ENCODE assay signal across 8 cellular contexts in genomic region chr19:42283248-42284065, GRCh38. TPM values are rescaled to one million over a fixed set of nuclear protein-coding genes. Genes with fewer than 3 reads are reported as not detected.
DNase-seq lines count a peak whose midpoint lies in the region; ATAC-seq, FAIRE-seq and TF ChIP-seq lines count a peak whose summit lies in the region.

No MANE protein-coding gene starts in this region.

- H3K4me3 ChIP-seq in astrocyte (ENCODE audit: insufficient read depth, low read depth, low read length) (peak overlapping the region; percentile 50), retinal pigment epithelial cell (ENCODE audit: low read length) (peak overlapping the region; percentile 32), PC-3 (ENCODE audit: low read length) (no peak overlapping the region)

- H3K9ac ChIP-seq in astrocyte (ENCODE audit: low read length) = peak overlapping the region; percentile 79
- no peak overlapping the region for H3K9ac ChIP-seq in PC-3 (ENCODE audit: low read length)

- CTCF ChIA-PET in PC-3 (lab: Charles Lee) = no interaction called here

- peaks cover 40% of the 10 kb centered on the region for H3K4me1 Mint-ChIP-seq in T-helper 2 cell treated with Interferon-gamma antibody and Interleukin-4, amounts not matched to agents 5 μg/mL and 100 μg/mL, for 36 hours (ENCODE audit: low read depth)
- H3K4me1 Mint-ChIP-seq in astrocyte (ENCODE audit: low read depth, unreplicated experiment) = peaks cover 32% of the 10 kb centered on the region

- H3K4me1 ChIP-seq in astrocyte (ENCODE audit: insufficient read depth, low read length) (peaks cover 58% of the 10 kb centered on the region), PC-3 (ENCODE audit: insufficient read depth, low read length) (no peaks in the 10 kb centered on the region)

- no TSS peak for BruUV-seq in PC-3 (replicated peaks; lab: Mats Ljungman, UMichigan)

- H3K9me2 ChIP-seq in PC-3 (replicated peaks; ENCODE audit: low read length) = no peaks in the 10 kb centered on the region

- peak overlapping the region; percentile 83 for H3K27ac ChIP-seq in astrocyte (ENCODE audit: low read depth, low read length)
- H3K27ac ChIP-seq in PC-3 (ENCODE audit: low read length) = no peak overlapping the region

- H3K9me3 Mint-ChIP-seq in T-helper 2 cell treated with Interferon-gamma antibody and Interleukin-4, amounts not matched to agents 5 μg/mL and 100 μg/mL, for 36 hours = no peaks in the 10 kb centered on the region
- H3K9me3 Mint-ChIP-seq in astrocyte (ENCODE audit: unreplicated experiment) = peaks cover 2% of the 10 kb centered on the region

- POLR2A ChIA-PET in PC-3 (lab: Charles Lee; ENCODE audit: unreplicated experiment) = no interaction called here

- H3K79me2 ChIP-seq in astrocyte (ENCODE audit: insufficient read depth, low read length) = peaks cover 59% of the 10 kb centered on the region
- H3K79me2 ChIP-seq in PC-3 (ENCODE audit: low read length) = no peaks in the 10 kb centered on the region

- TF ChIP-seq CTCF in astrocyte (IDR thresholded peaks at IDR 0.05; ENCODE audit: insufficient read depth, low read depth, low read length) (no peak), retinal pigment epithelial cell (conservative IDR thresholded peaks at IDR 0.05; ENCODE audit: low read depth, low read length) (no peak), PC-3 (conservative IDR thresholded peaks at IDR 0.05; ENCODE audit: low read depth, low read length) (no peak)

- H3K4me2 ChIP-seq in astrocyte (ENCODE audit: low read length) (peak overlapping the region; percentile 94), PC-3 (ENCODE audit: low read length) (no peak overlapping the region)

- H2AFZ ChIP-seq in astrocyte (ENCODE audit: low read depth, low read length) (peak overlapping the region; percentile 8), PC-3 (ENCODE audit: low read length) (no peak overlapping the region)

- no peaks in the 10 kb centered on the region for H3F3A ChIP-seq in PC-3 (ENCODE audit: low read length, unreplicated experiment)

- H3K27me3 Mint-ChIP-seq in T-helper 2 cell treated with Interferon-gamma antibody and Interleukin-4, amounts not matched to agents 5 μg/mL and 100 μg/mL, for 36 hours (ENCODE audit: low read depth) = no peaks in the 10 kb centered on the region
- no peaks in the 10 kb centered on the region for H3K27me3 Mint-ChIP-seq in astrocyte (ENCODE audit: low read depth, unreplicated experiment)

- no peaks in the 10 kb centered on the region for H3K9me3 ChIP-seq in astrocyte (ENCODE audit: insufficient read depth, low read depth, low read length)
- no peaks in the 10 kb centered on the region for H3K9me3 ChIP-seq in PC-3 (ENCODE audit: low read length)

- no peak for FAIRE-seq in astrocyte (lab: Jason Lieb, UNC)

- H3K27me3 ChIP-seq in astrocyte (ENCODE audit: insufficient read depth, low read length) (no peaks in the 10 kb centered on the region), PC-3 (ENCODE audit: low read length) (no peaks in the 10 kb centered on the region)

- peaks cover 8% of the 10 kb centered on the region for H3K36me3 Mint-ChIP-seq in T-helper 2 cell treated with Interferon-gamma antibody and Interleukin-4, amounts not matched to agents 5 μg/mL and 100 μg/mL, for 36 hours (ENCODE audit: low read depth)
- H3K36me3 Mint-ChIP-seq in astrocyte (ENCODE audit: low read depth, unreplicated experiment) = peaks cover 4% of the 10 kb centered on the region

- H3K4me3 Mint-ChIP-seq in T-helper 2 cell treated with Interferon-gamma antibody and Interleukin-4, amounts not matched to agents 5 μg/mL and 100 μg/mL, for 36 hours = no peak overlapping the region
- H3K4me3 Mint-ChIP-seq in astrocyte (ENCODE audit: unreplicated experiment) = no peak overlapping the region

- H3K36me3 ChIP-seq in astrocyte (ENCODE audit: insufficient read depth, low read length) = peaks cover 6% of the 10 kb centered on the region
- no peaks in the 10 kb centered on the region for H3K36me3 ChIP-seq in PC-3 (ENCODE audit: low read depth, low read length)

- H4K20me1 ChIP-seq in astrocyte (ENCODE audit: insufficient read depth, low read length) (peaks cover 59% of the 10 kb centered on the region), PC-3 (ENCODE audit: low read length) (no peaks in the 10 kb centered on the region)

- intact Hi-C loops in PC-3 (cut with micrococcal nuclease) = no loop called here

- ATAC-seq in GM18498 (IDR thresholded peaks at IDR 0.05; ENCODE audit: unreplicated experiment) (peak; percentile 45), HG02884 (IDR thresholded peaks at IDR 0.05; ENCODE audit: unreplicated experiment) (peak; percentile 41), PC-3 (no peak)

- DNase-seq in NCI-H146 treated with DMSO at 0.1 percent for 48 hours (lab: John Stamatoyannopoulos, UW; ENCODE audit: unreplicated experiment) (peak; percentile 89), astrocyte (ENCODE audit: low read depth) (peak; percentile 75), hippocampal formation (lab: John Stamatoyannopoulos, UW) (peak; percentile 89 to 97), retinal pigment epithelial cell (ENCODE audit: low read depth) (peak; percentile 66), PC-3 (no peak)
- peak; percentile 92 for DNase-seq in T-helper 2 cell treated with Interferon-gamma antibody and Interleukin-4, amounts not matched to agents 5 μg/mL and 100 μg/mL, for 36 hours (ENCODE audit: low spot score)

- no peak overlapping the region for H3K27ac Mint-ChIP-seq in T-helper 2 cell treated with Interferon-gamma antibody and Interleukin-4, amounts not matched to agents 5 μg/mL and 100 μg/mL, for 36 hours
- H3K27ac Mint-ChIP-seq in astrocyte (ENCODE audit: unreplicated experiment) = no peak overlapping the region

RNA-seq across cellular contexts. Expression of gene CIC, which starts 14.4 kb away (rescaled TPM):
- total RNA-seq in astrocyte (73.4 and 78.5 TPM in 2 replicates), PC-3 (2014; rRNA removed) (9.8 and 21.4 TPM in 2 replicates)

RNA-seq across cellular contexts. Expression of gene PRR19, which starts 18.5 kb away (rescaled TPM):
- 1.3 and 1.4 TPM in 2 replicates for total RNA-seq in astrocyte
- not detected in 2 replicates for total RNA-seq in PC-3 (2014; rRNA removed)

RNA-seq across cellular contexts. Expression of gene PAFAH1B3, which starts 19.0 kb away (rescaled TPM):
- total RNA-seq in astrocyte (44.1 and 51.8 TPM in 2 replicates), PC-3 (2014; rRNA removed) (not detected in 2 replicates)

RNA-seq across cellular contexts. Expression of gene ERF, which starts 28.5 kb away (rescaled TPM):
- total RNA-seq in astrocyte (108 TPM in 2 replicates), PC-3 (2014; rRNA removed) (17.0 and 40.2 TPM in 2 replicates)

RNA-seq across cellular contexts. Expression of gene TMEM145, which starts 29.7 kb away (rescaled TPM):
- total RNA-seq in astrocyte (0.70 TPM in 1 of 2 replicates, not detected in the other), PC-3 (2014; rRNA removed) (0.29 and 0.69 TPM in 2 replicates)

Comparison
In these comparisons a context has a peak if more than half of its experiments do, and no peak if none do; other contexts are left out.
1. RNA of gene PAFAH1B3, which starts 19.0 kb away (total RNA-seq): 44.1 to 51.8 TPM in astrocyte; not detected in PC-3; every median in the first group is over 10 times any median in the second.